In genomic region chr7:1537631-1538412, GRCh38 we compare ENCODE assay signal across 8 cellular contexts. TPM values are rescaled to one million over a fixed set of nuclear protein-coding genes. Genes with fewer than 3 reads are reported as not detected.
A peak's percentile ranks its signal among the peaks of the same experiment; 100 is the strongest.
DNase-seq lines count a peak whose midpoint lies in the region; ATAC-seq and TF ChIP-seq lines count a peak whose summit lies in the region.

No MANE protein-coding gene starts in this region.

- no peaks in the 10 kb centered on the region for H3K9me3 Mint-ChIP-seq in neural crest cell
- no peaks in the 10 kb centered on the region for H3K9me3 Mint-ChIP-seq in stimulated activated memory B cell treated with anti-CD40 and anti-IgM and Interleukin-4, amounts not matched to agents 10 μg/mL and 1 μg/mL and 100 μg/mL, for 72 hours

- H3K4me1 ChIP-seq in effector memory CD4-positive, alpha-beta T cell (ENCODE audit: control insufficient read depth, insufficient read depth, low read length, poor library complexity, severe bottlenecking) = peaks cover 13% of the 10 kb centered on the region

- no peaks in the 10 kb centered on the region for H3K9me3 ChIP-seq in effector memory CD4-positive, alpha-beta T cell (ENCODE audit: control insufficient read depth, low read length)

- peak overlapping the region; percentile 62 for H3K4me3 Mint-ChIP-seq in neural crest cell
- H3K4me3 Mint-ChIP-seq in stimulated activated memory B cell treated with anti-CD40 and anti-IgM and Interleukin-4, amounts not matched to agents 10 μg/mL and 1 μg/mL and 100 μg/mL, for 72 hours = no peak overlapping the region

- H3K27ac ChIP-seq in effector memory CD4-positive, alpha-beta T cell (ENCODE audit: insufficient read depth, low read length, poor library complexity, severe bottlenecking) = no peak overlapping the region

- H3K36me3 ChIP-seq in effector memory CD4-positive, alpha-beta T cell (ENCODE audit: control insufficient read depth, insufficient read depth, low read length) = peaks cover 46% of the 10 kb centered on the region

- no peaks in the 10 kb centered on the region for H3K27me3 ChIP-seq in effector memory CD4-positive, alpha-beta T cell (replicated peaks; ENCODE audit: control insufficient read depth, insufficient read depth, low read length, poor library complexity, severe bottlenecking)

- H3K4me1 Mint-ChIP-seq in neural crest cell = peaks cover 13% of the 10 kb centered on the region
- peaks cover 31% of the 10 kb centered on the region for H3K4me1 Mint-ChIP-seq in stimulated activated memory B cell treated with anti-CD40 and anti-IgM and Interleukin-4, amounts not matched to agents 10 μg/mL and 1 μg/mL and 100 μg/mL, for 72 hours

- TF ChIP-seq CTCF in fibroblast of pulmonary artery (IDR thresholded peaks at IDR 0.05; ENCODE audit: low read length, missing control alignments) (no peak), neural crest cell (conservative IDR thresholded peaks at IDR 0.05) (no peak)

- H3K4me3 ChIP-seq in fibroblast of pulmonary artery (replicated peaks; ENCODE audit: low read depth, low read length) = peak overlapping the region; percentile 55
- no peak overlapping the region for H3K4me3 ChIP-seq in effector memory CD4-positive, alpha-beta T cell (ENCODE audit: insufficient read depth, low read depth, low read length, poor library complexity, severe bottlenecking)

- peaks cover 28% of the 10 kb centered on the region for H3K27me3 Mint-ChIP-seq in neural crest cell (ENCODE audit: low read depth)
- no peaks in the 10 kb centered on the region for H3K27me3 Mint-ChIP-seq in stimulated activated memory B cell treated with anti-CD40 and anti-IgM and Interleukin-4, amounts not matched to agents 10 μg/mL and 1 μg/mL and 100 μg/mL, for 72 hours

- no peak overlapping the region for H3K27ac Mint-ChIP-seq in neural crest cell (ENCODE audit: unreplicated experiment)
- H3K27ac Mint-ChIP-seq in stimulated activated memory B cell treated with anti-CD40 and anti-IgM and Interleukin-4, amounts not matched to agents 10 μg/mL and 1 μg/mL and 100 μg/mL, for 72 hours = no peak overlapping the region

- H3K36me3 Mint-ChIP-seq in neural crest cell (ENCODE audit: low read depth) = no peaks in the 10 kb centered on the region
- H3K36me3 Mint-ChIP-seq in stimulated activated memory B cell treated with anti-CD40 and anti-IgM and Interleukin-4, amounts not matched to agents 10 μg/mL and 1 μg/mL and 100 μg/mL, for 72 hours = peaks cover 32% of the 10 kb centered on the region

- no peak for ATAC-seq in GM18519 (IDR thresholded peaks at IDR 0.05; ENCODE audit: low FRiP score, unreplicated experiment)
- ATAC-seq in stimulated activated memory B cell treated with anti-CD40 and anti-IgM and Interleukin-4, amounts not matched to agents 10 μg/mL and 1 μg/mL and 100 μg/mL, for 72 hours = no peak

- peak; percentile 89 for DNase-seq in HCEC 1CT
- peak; percentile 34 for DNase-seq in SW480 (ENCODE audit: low spot score)
- peak; percentile 99 for DNase-seq in fibroblast of pulmonary artery (ENCODE audit: low read depth)
- peak; percentile 68 for DNase-seq in neural crest cell (ENCODE audit: low read depth, low spot score)
- DNase-seq in NK-92 treated with Interleukin-12 subunit alpha and Interleukin-12 subunit beta, amount 100 ng/mL, for 24 hours (lab: John Stamatoyannopoulos, UW) = no peak
- DNase-seq in effector memory CD4-positive, alpha-beta T cell = no peak

RNA-seq across cellular contexts. Expression of gene MAFK, which starts 7.3 kb away (rescaled TPM):
- 2.5 and 2.9 TPM in 2 replicates for total RNA-seq in neural crest cell

RNA-seq across cellular contexts. Expression of gene TMEM184A, which starts 18.2 kb away (rescaled TPM):
- not detected in 2 replicates for total RNA-seq in neural crest cell

RNA-seq across cellular contexts. Expression of gene PSMG3, which starts 32.0 kb away (rescaled TPM):
- 50.6 and 57.8 TPM in 2 replicates for total RNA-seq in neural crest cell

RNA-seq across cellular contexts. Expression of gene INTS1, which starts 33.6 kb away (rescaled TPM):
- 123 and 134 TPM in 2 replicates for total RNA-seq in neural crest cell

Comparison
In these comparisons a context has a peak if more than half of its experiments do, and no peak if none do; other contexts are left out.
1. DNase-seq: peak in HCEC 1CT (single experiment), SW480 (single experiment), fibroblast of pulmonary artery (single experiment) and neural crest cell (single experiment); none in NK-92 treated with Interleukin-12 subunit alpha and Interleukin-12 subunit beta, amount 100 ng/mL, for 24 hours (single experiment) and effector memory CD4-positive, alpha-beta T cell (0 of 3).